ENCODE assay signal across 8 cellular contexts in the genomic region with DNA sequence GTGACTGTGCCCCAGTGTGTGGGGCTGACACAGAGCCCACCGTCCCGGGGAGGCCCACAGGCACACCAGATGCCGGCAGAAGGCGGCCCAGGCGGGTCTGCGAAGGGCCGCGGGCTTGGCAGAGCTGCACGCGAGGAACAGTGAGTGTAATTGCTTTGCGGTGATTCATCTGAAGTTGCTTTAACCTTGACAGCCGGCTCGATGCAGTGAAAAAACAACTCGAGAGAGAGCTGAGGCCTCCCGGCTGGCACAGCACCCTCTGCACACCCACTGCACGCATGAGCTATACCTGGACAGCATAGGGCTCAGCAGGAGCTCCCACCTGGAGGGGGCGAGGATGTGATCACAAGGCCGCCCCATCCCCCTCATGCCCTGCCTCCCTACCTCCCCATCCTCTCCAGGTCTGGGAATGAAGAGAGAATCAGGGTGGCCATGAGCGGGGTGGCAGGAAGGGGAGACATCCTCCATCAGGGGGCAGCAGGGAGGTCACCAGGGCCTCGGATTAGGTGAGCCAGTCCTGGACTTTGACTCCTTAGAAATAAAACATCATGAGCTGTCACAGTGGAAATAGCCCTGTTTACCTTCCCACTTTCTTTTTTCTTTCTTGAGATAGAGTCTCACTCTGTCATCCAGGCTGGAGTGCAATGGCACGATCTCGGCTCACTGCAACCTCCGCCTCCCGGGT.
A peak's percentile ranks its signal among the peaks of the same experiment; 100 is the strongest.
DNase-seq lines count a peak whose midpoint lies in the region; ATAC-seq, FAIRE-seq and TF ChIP-seq lines count a peak whose summit lies in the region.

No MANE protein-coding gene starts in this region.

- H3K4me1 ChIP-seq in K562 (replicated peaks in 1 of 2; ENCODE audit: control insufficient read depth in 2 of 2, insufficient read depth in 2 of 2, low read length in 2 of 2), result no peaks in the 10 kb centered on the region; a peak in 1 of 5 replicates
- peaks cover 14% of the 10 kb centered on the region for H3K4me1 ChIP-seq in HepG2 (ENCODE audit: insufficient read depth, low read length)

- TF ChIP-seq EP300 in K562 (IDR thresholded peaks at IDR 0.05; ENCODE audit: low read length), result no peak
- TF ChIP-seq EP300 in HepG2 (IDR thresholded peaks at IDR 0.05; ENCODE audit: low read depth in 2 of 2, low read length in 2 of 2), result no peak
- no peak for TF ChIP-seq EP300 in HepG2 (CRISPR knock-in tag; IDR thresholded peaks at IDR 0.05; ENCODE audit: borderline replicate concordance)

- TF ChIP-seq CTCF in AG09319 (IDR thresholded peaks at IDR 0.05; ENCODE audit: low read depth, low read length) (no peak; the same call in 1 of the 2 replicates), K562 (IDR thresholded peaks at IDR 0.05 in 2 of 3, conservative IDR thresholded peaks at IDR 0.05 in 1 of 3; ENCODE audit: insufficient read depth in 2 of 3, low read depth in 1 of 3, low read length in 3 of 3) (peak; percentile 12 to 25 (median 21); a peak in 1 of 6 replicates), HepG2 (CRISPR knock-in tag; IDR thresholded peaks at IDR 0.05) (peak; percentile 69)

- H3K9me1 ChIP-seq in K562 (ENCODE audit: control insufficient read depth, insufficient read depth, low read length), result no peaks in the 10 kb centered on the region

- intact Hi-C loops in K562 (cut with micrococcal nuclease) (no loop called here), HepG2 (cut with micrococcal nuclease; ENCODE audit: unreplicated experiment) (loop anchor here (5.0 to 10.0 kb wide), 2 partner anchors 166 to 186 kb away; no protein-coding TSS in a partner anchor)

- DNase-seq in AG09319 (ENCODE audit: extremely low read depth, low read depth), result peak; percentile 11
- DNase-seq in HS-5 (ENCODE audit: low read depth), result peak; percentile 4
- DNase-seq in K562 (ENCODE audit: extremely low read depth in 1 of 4, low spot score in 3 of 4), result peak in 3 of 4 experiments; percentile 7 to 25 (median 17)
- peak; percentile 72 for DNase-seq in HepG2 (ENCODE audit: low spot score)
- DNase-seq in occipital lobe (lab: John Stamatoyannopoulos, UW), result no peak
- DNase-seq in NK-92 treated with Interleukin-12 subunit alpha and Interleukin-12 subunit beta, amount 100 ng/mL, for 24 hours (lab: John Stamatoyannopoulos, UW), result no peak

- 0 out of 2 replicates have a peak, but pooled peaks cover 5% of the 10 kb centered on the region for H4K20me1 ChIP-seq in K562 (replicated peaks; ENCODE audit: control insufficient read depth, insufficient read depth, low read length)
- H4K20me1 ChIP-seq in HepG2 (ENCODE audit: insufficient read depth, low read length), result no peaks in the 10 kb centered on the region

- WGBS in K562 (ENCODE audit: insufficient coverage, low coverage, missing lambda C conversion rate), result 9% methylated on average over 20 of the region's 24 CpGs
- 9% methylated on average over 5 of the region's 24 CpGs for WGBS in HepG2 (ENCODE audit: low lambda C conversion rate)

- BruUV-seq in K562 (replicated peaks; lab: Mats Ljungman, UMichigan), result no TSS peak
- BruUV-seq in HepG2 (replicated peaks; lab: Mats Ljungman, UMichigan), result no TSS peak

- H3K27me3 ChIP-seq in K562 (ENCODE audit: control insufficient read depth in 2 of 2, insufficient read depth in 2 of 2, low read length in 2 of 2) (peaks cover 13 to 42% of the 10 kb centered on the region in 2 experiments; a peak in 3 of 5 replicates), HepG2 (ENCODE audit: control insufficient read depth in 1 of 2, insufficient read depth in 2 of 2, low read length in 2 of 2) (peaks cover 0 to 24% of the 10 kb centered on the region in 2 experiments; a peak in 4 of 5 replicates)

- H3K27ac ChIP-seq in K562 (ENCODE audit: extremely low read depth, low read depth, low read length) (no peak overlapping the region), HepG2 (ENCODE audit: extremely low read length, insufficient read depth, low read length) (no peak overlapping the region)

- in situ Hi-C loops in K562 (cut with MboI), result no loop called here
- in situ Hi-C loops in HepG2 (cut with HindIII; ENCODE audit: extremely low pct_ligation_motif_present, low pct_unique_long_range_greater_than_20kb), result no loop called here

- H3K36me3 ChIP-seq in K562 (ENCODE audit: control insufficient read depth, insufficient read depth, low read length) (no peaks in the 10 kb centered on the region), HepG2 (replicated peaks in 1 of 2; ENCODE audit: control insufficient read depth in 1 of 2, insufficient read depth in 2 of 2, low read length in 2 of 2) (no peaks in the 10 kb centered on the region)

- no peak overlapping the region for H3K9ac ChIP-seq in K562 (ENCODE audit: insufficient read depth in 1 of 2, low read depth in 2 of 2, low read length in 2 of 2)
- H3K9ac ChIP-seq in HepG2 (ENCODE audit: insufficient read depth, low read depth, low read length), result no peak overlapping the region

- 0 out of 3 replicates have a peak, but pooled peaks have one; percentile 42 for ATAC-seq in K562
- peak; percentile 91 for ATAC-seq in HepG2
- no peak for ATAC-seq in HG03108 (IDR thresholded peaks at IDR 0.05; ENCODE audit: unreplicated experiment)
- no peak for ATAC-seq in GM18861 (IDR thresholded peaks at IDR 0.05; ENCODE audit: unreplicated experiment)

- TF ChIP-seq POLR2A in K562 (conservative IDR thresholded peaks at IDR 0.05) (no peak), HepG2 (IDR thresholded peaks at IDR 0.05; ENCODE audit: insufficient read depth in 1 of 2, low read depth in 2 of 2, low read length in 2 of 2) (no peak)

- TF ChIP-seq RAD21 in K562 (CRISPR knock-in tag; conservative IDR thresholded peaks at IDR 0.05 in 1 of 2, IDR thresholded peaks at IDR 0.05 in 1 of 2), result peak in 1 of 2 experiments; percentile 10; a peak in 1 of 4 replicates
- TF ChIP-seq RAD21 in HepG2 (CRISPR knock-in tag; IDR thresholded peaks at IDR 0.05), result peak; percentile 55

- CTCF ChIA-PET in K562 (lab: Yijun Ruan, JAX; ENCODE audit: low intra/inter-chr PET ratio) (no interaction called here), HepG2 (lab: Yijun Ruan, JAX; ENCODE audit: low intra/inter-chr PET ratio, low total read pairs) (no interaction called here)

- no peak for FAIRE-seq in K562 (lab: Jason Lieb, UNC)
- FAIRE-seq in HepG2 (lab: Jason Lieb, UNC), result peak; percentile 93

- no peaks in the 10 kb centered on the region for H3K79me2 ChIP-seq in K562 (ENCODE audit: control insufficient read depth, insufficient read depth, low read length)
- H3K79me2 ChIP-seq in HepG2 (ENCODE audit: insufficient read depth, low read length), result no peaks in the 10 kb centered on the region

- H3K4me2 ChIP-seq in K562 (ENCODE audit: insufficient read depth, low read length) (no peak overlapping the region), HepG2 (ENCODE audit: low read depth, low read length) (peak overlapping the region; percentile 40)

- H3K4me3 ChIP-seq in K562 (no peak overlapping the region), HepG2 (replicated peaks in 1 of 3; ENCODE audit: insufficient read depth in 1 of 3, low read depth in 2 of 3, low read length in 3 of 3) (no peak overlapping the region; a peak in 1 of 6 replicates)

- POLR2A ChIA-PET in K562 (lab: Yijun Ruan, JAX) (interaction anchor here (1.0 to 1.3 kb wide), 3 partner anchors 8 to 24 kb away, joined by 3 to 4 read pairs (median 4); no protein-coding TSS in a partner anchor), HepG2 (lab: Yijun Ruan, JAX) (no interaction called here)

- no peak overlapping the region for H2AFZ ChIP-seq in K562 (ENCODE audit: low read depth, low read length)
- H2AFZ ChIP-seq in HepG2 (ENCODE audit: low read length), result no peak overlapping the region

- H3K9me3 ChIP-seq in K562 (replicated peaks; ENCODE audit: control insufficient read depth, insufficient read depth, low read depth, low read length) (0 out of 2 replicates have a peak, but pooled peaks cover 2% of the 10 kb centered on the region), HepG2 (ENCODE audit: low read length) (no peaks in the 10 kb centered on the region)

TF ChIP-seq in K562, 482 proteins besides CTCF, POLR2A, EP300 and RAD21 (continues in another document):
- TF ChIP-seq ZNF764 (CRISPR knock-in tag; IDR thresholded peaks at IDR 0.05; ENCODE audit: low read depth) (no peak), EP400 (IDR thresholded peaks at IDR 0.05) (no peak), MAFG (tag; conservative IDR thresholded peaks at IDR 0.05) (no peak), NFE2 (IDR thresholded peaks at IDR 0.05; ENCODE audit: low read depth) (no peak)
- TF ChIP-seq, protein P1, sequence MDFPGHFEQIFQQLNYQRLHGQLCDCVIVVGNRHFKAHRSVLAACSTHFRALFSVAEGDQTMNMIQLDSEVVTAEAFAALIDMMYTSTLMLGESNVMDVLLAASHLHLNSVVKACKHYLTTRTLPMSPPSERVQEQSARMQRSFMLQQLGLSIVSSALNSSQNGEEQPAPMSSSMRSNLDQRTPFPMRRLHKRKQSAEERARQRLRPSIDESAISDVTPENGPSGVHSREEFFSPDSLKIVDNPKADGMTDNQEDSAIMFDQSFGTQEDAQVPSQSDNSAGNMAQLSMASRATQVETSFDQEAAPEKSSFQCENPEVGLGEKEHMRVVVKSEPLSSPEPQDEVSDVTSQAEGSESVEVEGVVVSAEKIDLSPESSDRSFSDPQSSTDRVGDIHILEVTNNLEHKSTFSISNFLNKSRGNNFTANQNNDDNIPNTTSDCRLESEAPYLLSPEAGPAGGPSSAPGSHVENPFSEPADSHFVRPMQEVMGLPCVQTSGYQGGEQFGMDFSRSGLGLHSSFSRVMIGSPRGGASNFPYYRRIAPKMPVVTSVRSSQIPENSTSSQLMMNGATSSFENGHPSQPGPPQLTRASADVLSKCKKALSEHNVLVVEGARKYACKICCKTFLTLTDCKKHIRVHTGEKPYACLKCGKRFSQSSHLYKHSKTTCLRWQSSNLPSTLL (IDR thresholded peaks at IDR 0.05), result no peak

TF ChIP-seq in HepG2, 621 proteins besides CTCF, POLR2A, EP300 and RAD21 (continues in another document):
- TF ChIP-seq ZNF317 (CRISPR knock-in tag; IDR thresholded peaks at IDR 0.05), result 0 out of 2 replicates have a peak, but pooled peaks have one; percentile 42

Comparison
In these comparisons a context has a peak if more than half of its experiments do, and no peak if none do; other contexts are left out.
1. DNase-seq: peak in AG09319 (single experiment), HS-5 (single experiment), K562 (3 of 4) and HepG2 (single experiment); none in occipital lobe (single experiment) and NK-92 treated with Interleukin-12 subunit alpha and Interleukin-12 subunit beta, amount 100 ng/mL, for 24 hours (single experiment).
2. ATAC-seq: peak in K562 (single experiment) and HepG2 (single experiment); none in HG03108 (single experiment) and GM18861 (single experiment).